Comparison of ENCODE assay signal across 8 cellular contexts in genomic region chr4:30718889-30719252, GRCh38. TPM values are rescaled to one million over a fixed set of nuclear protein-coding genes. Genes with fewer than 3 reads are reported as not detected.
DNase-seq lines count a peak whose midpoint lies in the region; ATAC-seq, FAIRE-seq and TF ChIP-seq lines count a peak whose summit lies in the region.

No MANE protein-coding gene starts in this region.

- H3K27me3 ChIP-seq in right lobe of liver, result peaks cover 0 to 7% of the 10 kb centered on the region in 2 donors
- peaks cover 4 to 34% of the 10 kb centered on the region in 2 experiments; a peak in 4 of 5 replicates for H3K27me3 ChIP-seq in HepG2 (ENCODE audit: control insufficient read depth in 1 of 2, insufficient read depth in 2 of 2, low read length in 2 of 2)
- H3K27me3 ChIP-seq in vagina, result no peaks in the 10 kb centered on the region

- H2AFZ ChIP-seq in HepG2 (ENCODE audit: low read length), result no peak overlapping the region

- peaks cover 18% of the 10 kb centered on the region for H3K36me3 Mint-ChIP-seq in brain

- POLR2A ChIA-PET in HepG2 (lab: Yijun Ruan, JAX), result no interaction called here

- DNase-seq in right lobe of liver (no peak), HepG2 (ENCODE audit: low spot score) (no peak), lower leg skin (ENCODE audit: low spot score in 2 of 2) (no peak), vagina (ENCODE audit: extremely low spot score in 2 of 2) (no peak), NCI-H446 treated with DMSO at 0.1 percent for 48 hours (lab: John Stamatoyannopoulos, UW) (no peak), NCI-H1930 (lab: John Stamatoyannopoulos, UW) (no peak)

- peak overlapping the region; percentile 77 to 99 (median 89) for H3K27ac Mint-ChIP-seq in brain

- intact Hi-C loops in right lobe of liver (cut with DNase I), result no loop called here
- intact Hi-C loops in HepG2 (cut with micrococcal nuclease; ENCODE audit: unreplicated experiment), result loop anchor here (10.0 kb wide), 1 partner anchor 956 kb away; no protein-coding TSS in a partner anchor
- intact Hi-C loops in lower leg skin (cut with DNase I; ENCODE audit: low total_unique reads), result loop anchor here (10.0 kb wide), 1 partner anchor 956 kb away; no protein-coding TSS in a partner anchor
- intact Hi-C loops in vagina (cut with DNase I), result no loop called here

- H3K79me2 ChIP-seq in HepG2 (ENCODE audit: insufficient read depth, low read length), result no peaks in the 10 kb centered on the region

- peaks cover 0 to 3% (median 0%) of the 10 kb centered on the region in 5 experiments for H3K9me3 Mint-ChIP-seq in brain

- TF ChIP-seq EP300 in HepG2 (IDR thresholded peaks at IDR 0.05; ENCODE audit: low read depth in 2 of 2, low read length in 2 of 2) (no peak), HepG2 (CRISPR knock-in tag; IDR thresholded peaks at IDR 0.05; ENCODE audit: borderline replicate concordance) (no peak)

- peaks cover 36% of the 10 kb centered on the region for H3K27me3 Mint-ChIP-seq in brain

- H3K4me1 Mint-ChIP-seq in brain, result peaks cover 21% of the 10 kb centered on the region

- H3K4me3 ChIP-seq in right lobe of liver (peak overlapping the region; percentile 16 to 36 (median 32)), HepG2 (replicated peaks in 1 of 3; ENCODE audit: insufficient read depth in 1 of 3, low read depth in 2 of 3, low read length in 3 of 3) (no peak overlapping the region), lower leg skin (ENCODE audit: low read depth, poor library complexity, severe bottlenecking) (peak overlapping the region; percentile 46), vagina (peak overlapping the region; percentile 58 to 62)

- in situ Hi-C loops in HepG2 (cut with HindIII; ENCODE audit: extremely low pct_ligation_motif_present, low pct_unique_long_range_greater_than_20kb), result no loop called here

- no peaks in the 10 kb centered on the region for H4K20me1 ChIP-seq in HepG2 (ENCODE audit: insufficient read depth, low read length)

- H3K4me2 ChIP-seq in HepG2 (ENCODE audit: low read depth, low read length), result no peak overlapping the region

- no peak for FAIRE-seq in HepG2 (lab: Jason Lieb, UNC)

- ATAC-seq in right lobe of liver (no peak), HepG2 (no peak), HG02970 (IDR thresholded peaks at IDR 0.05; ENCODE audit: low FRiP score, unreplicated experiment) (no peak)

- peak overlapping the region; percentile 87 to 98 (median 93) for H3K4me3 Mint-ChIP-seq in brain

- H3K27ac ChIP-seq in right lobe of liver, result no peak overlapping the region
- no peak overlapping the region for H3K27ac ChIP-seq in HepG2 (ENCODE audit: extremely low read length, insufficient read depth, low read length)
- H3K27ac ChIP-seq in vagina, result peak overlapping the region; percentile 78

- CTCF ChIA-PET in HepG2 (lab: Yijun Ruan, JAX; ENCODE audit: low intra/inter-chr PET ratio, low total read pairs), result no interaction called here

- H3K9ac ChIP-seq in HepG2 (ENCODE audit: insufficient read depth, low read depth, low read length), result no peak overlapping the region

- TF ChIP-seq CTCF in right lobe of liver (IDR thresholded peaks at IDR 0.05) (no peak), HepG2 (CRISPR knock-in tag; IDR thresholded peaks at IDR 0.05) (no peak), brain (conservative IDR thresholded peaks at IDR 0.05) (no peak), lower leg skin (IDR thresholded peaks at IDR 0.05) (no peak), vagina (IDR thresholded peaks at IDR 0.05) (peak in 1 of 3 experiments; percentile 33)

- no peak for TF ChIP-seq RAD21 in HepG2 (CRISPR knock-in tag; IDR thresholded peaks at IDR 0.05)

- WGBS in right lobe of liver (ENCODE audit: insufficient coverage, low coverage, low lambda C conversion rate, missing lambda C conversion rate), result 0% methylated on average over 11 of the region's 12 CpGs
- WGBS in HepG2 (ENCODE audit: low lambda C conversion rate), result 0% methylated on average over 9 of the region's 12 CpGs
- WGBS in lower leg skin, 2 donors, result 1 to 2% methylated on average over 12 of the region's 12 CpGs

- no peaks in the 10 kb centered on the region for H3K36me3 ChIP-seq in right lobe of liver
- H3K36me3 ChIP-seq in HepG2 (replicated peaks in 1 of 2; ENCODE audit: control insufficient read depth in 1 of 2, insufficient read depth in 2 of 2, low read length in 2 of 2), result no peaks in the 10 kb centered on the region
- no peaks in the 10 kb centered on the region for H3K36me3 ChIP-seq in vagina

- TF ChIP-seq POLR2A in right lobe of liver (IDR thresholded peaks at IDR 0.05) (no peak), HepG2 (IDR thresholded peaks at IDR 0.05; ENCODE audit: insufficient read depth in 1 of 2, low read depth in 2 of 2, low read length in 2 of 2) (no peak), lower leg skin (IDR thresholded peaks at IDR 0.05) (no peak), vagina (IDR thresholded peaks at IDR 0.05) (no peak)

- no peaks in the 10 kb centered on the region for H3K9me3 ChIP-seq in right lobe of liver
- no peaks in the 10 kb centered on the region for H3K9me3 ChIP-seq in HepG2 (ENCODE audit: low read length)
- H3K9me3 ChIP-seq in vagina, result no peaks in the 10 kb centered on the region

- no TSS peak for BruUV-seq in HepG2 (replicated peaks; lab: Mats Ljungman, UMichigan)

- peaks cover 0 to 15% (median 0%) of the 10 kb centered on the region in 4 donors for H3K4me1 ChIP-seq in right lobe of liver
- H3K4me1 ChIP-seq in HepG2 (ENCODE audit: insufficient read depth, low read length), result peaks cover 9% of the 10 kb centered on the region; the same call in 1 of the 2 replicates
- peaks cover 24% of the 10 kb centered on the region for H3K4me1 ChIP-seq in vagina

TF ChIP-seq in HepG2, 621 proteins besides CTCF, POLR2A, EP300 and RAD21:
- TF ChIP-seq THYN1 (CRISPR knock-in tag; IDR thresholded peaks at IDR 0.05; ENCODE audit: borderline replicate concordance, low read depth) (no peak), E2F1 (CRISPR knock-in tag; IDR thresholded peaks at IDR 0.05) (no peak), PAF1 (CRISPR knock-in tag; IDR thresholded peaks at IDR 0.05) (no peak), ZNF136 (CRISPR knock-in tag; IDR thresholded peaks at IDR 0.05; ENCODE audit: low read depth) (no peak), NR2F1 (CRISPR knock-in tag; IDR thresholded peaks at IDR 0.05) (no peak), SATB2 (CRISPR knock-in tag; IDR thresholded peaks at IDR 0.05) (no peak), ZSCAN5A (CRISPR knock-in tag; IDR thresholded peaks at IDR 0.05; ENCODE audit: borderline replicate concordance) (no peak), KLF16 (CRISPR knock-in tag; IDR thresholded peaks at IDR 0.05) (no peak), SP4 (CRISPR knock-in tag; IDR thresholded peaks at IDR 0.05) (no peak), ZNF75D (CRISPR knock-in tag; IDR thresholded peaks at IDR 0.05; ENCODE audit: borderline replicate concordance) (no peak), ZNF121 (CRISPR knock-in tag; IDR thresholded peaks at IDR 0.05) (no peak), ZNF556 (CRISPR knock-in tag; IDR thresholded peaks at IDR 0.05; ENCODE audit: borderline replicate concordance) (no peak), ZFP82 (CRISPR knock-in tag; IDR thresholded peaks at IDR 0.05; ENCODE audit: borderline replicate concordance) (no peak)

RNA-seq across cellular contexts. Expression of gene PCDH7, which starts 1.3 kb away (rescaled TPM):
- total RNA-seq in right lobe of liver (1 to 10 TPM in 3 of 6 experiments, under 1 TPM in 3; 0.43 to 2.2 (median 1.1) TPM), HepG2 (2016; rRNA removed; fragmentation: Illumina TruSeq; extraction: Trizol) (not detected in 2 replicates), lower leg skin (10 to 100 TPM; 23.1 to 56.1 (median 41.0) TPM), vagina (23.1 TPM)
- total RNA-seq in HepG2 (2016; cell fraction: cytosol; rRNA removed; fragmentation: Illumina TruSeq; extraction: Trizol; ENCODE audit: low read depth), result not detected in 2 replicates
- not detected in 2 replicates for total RNA-seq in HepG2 (2016; cell fraction: insoluble cytoplasmic fraction; rRNA removed; fragmentation: Illumina TruSeq; extraction: Trizol)
- not detected in 2 replicates for total RNA-seq in HepG2 (2016; cell fraction: membrane; rRNA removed; fragmentation: Illumina TruSeq; extraction: Trizol)
- total RNA-seq in HepG2 (2016; cell fraction: nucleus; rRNA removed; fragmentation: Illumina TruSeq; extraction: Trizol), result not detected in 2 replicates
- polyA plus RNA-seq in HepG2 (2011; rRNA removed) (not detected in 2 replicates), brain (ENCODE audit: insufficient read depth, low read depth, low replicate concordance) (1.7 TPM)
- not detected in 2 replicates for polyA plus RNA-seq in HepG2 (2011; cell fraction: cytosol; rRNA removed)
- polyA plus RNA-seq in HepG2 (2011; cell fraction: nucleus; rRNA removed), result 0.03 TPM in 1 of 2 replicates, not detected in the other
- not detected in 2 replicates for polyA plus RNA-seq in HepG2 (2012)
- not detected in 2 replicates for polyA plus RNA-seq in HepG2 (2016; cell fraction: cytosol; fragmentation: Illumina TruSeq; extraction: Trizol; ENCODE audit: low read depth)
- polyA plus RNA-seq in HepG2 (2016; cell fraction: insoluble cytoplasmic fraction; fragmentation: Illumina TruSeq; extraction: Trizol; ENCODE audit: low read depth), result not detected in 2 replicates
- polyA plus RNA-seq in HepG2 (2016; cell fraction: membrane; fragmentation: Illumina TruSeq; extraction: Trizol; ENCODE audit: low read depth), result not detected in 2 replicates
- not detected in 2 replicates for polyA plus RNA-seq in HepG2 (2016; cell fraction: nucleus; fragmentation: Illumina TruSeq; extraction: Trizol; ENCODE audit: insufficient read depth, low read depth)
- 38.9 TPM in 1 of 2 replicates, not detected in the other for polyA minus RNA-seq in HepG2 (2011; rRNA and poly(A)+ RNA removed; ENCODE audit: low replicate concordance)
- polyA minus RNA-seq in HepG2 (2011; cell fraction: cytosol; rRNA and poly(A)+ RNA removed), result not detected in 2 replicates
- 0.12 and 0.13 TPM in 2 replicates for polyA minus RNA-seq in HepG2 (2011; cell fraction: nucleus; rRNA and poly(A)+ RNA removed)

Comparison
In these comparisons a context has a peak if more than half of its experiments do, and no peak if none do; other contexts are left out.
1. H3K4me3 ChIP-seq: peak in right lobe of liver (3 of 3), lower leg skin (single experiment) and vagina (2 of 2); none in HepG2 (0 of 3).
2. intact Hi-C loops: an anchor here in HepG2 (10.0 kb wide) and lower leg skin (10.0 kb wide); none called in right lobe of liver and vagina.